In the genomic region with DNA sequence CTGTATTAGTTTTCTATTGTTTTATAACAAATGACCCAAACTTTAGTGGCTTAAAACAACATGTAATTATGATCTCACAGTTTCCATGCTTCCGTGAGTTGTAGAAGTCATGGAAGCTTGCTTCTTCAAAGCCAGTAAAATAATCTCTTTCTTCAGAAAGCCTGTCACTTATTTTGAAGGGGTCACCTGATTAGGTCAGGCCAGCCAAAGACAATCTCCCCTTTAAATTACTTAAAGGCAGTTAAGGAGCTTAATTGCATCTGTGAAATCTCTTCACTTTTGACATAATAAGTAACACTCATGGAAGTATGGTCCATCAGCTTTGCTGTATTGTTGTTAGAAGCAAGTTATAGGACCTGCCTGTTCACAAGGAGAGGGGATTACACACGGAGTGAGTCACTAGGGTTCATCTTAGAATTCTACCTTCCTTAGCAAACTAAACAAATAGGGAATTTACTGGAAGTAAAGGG, we compare ENCODE assay signal across 21 cellular contexts.
DNase-seq lines count a peak whose midpoint lies in the region; ATAC-seq, FAIRE-seq and TF ChIP-seq lines count a peak whose summit lies in the region.
"Had no signal": no experiment of that assay in that cellular context is flagged by ENCODE, and none has a peak within 500 bp of the region (broad histone marks: within the 10 kb centered on the region; RNA-seq: fewer than 3 reads in every experiment).

No MANE protein-coding gene starts in this region.

- H3K27ac ChIP-seq in K562 (ENCODE audit: extremely low read depth, low read depth, low read length), result no peak overlapping the region
- H3K27ac ChIP-seq in SK-N-SH (ENCODE audit: low read depth in 2 of 2, low read length in 1 of 2), result no peak overlapping the region
- H3K27ac ChIP-seq: A549, right lobe of liver had no signal

- POLR2A ChIA-PET in K562 (lab: Yijun Ruan, JAX) (no interaction called here), SK-N-SH (lab: Yijun Ruan, JAX) (no interaction called here)

- no peak for FAIRE-seq in K562 (lab: Jason Lieb, UNC)
- FAIRE-seq: A549, urothelium cell line had no signal

- TF ChIP-seq RAD21 in K562 (CRISPR knock-in tag; conservative IDR thresholded peaks at IDR 0.05 in 1 of 2, IDR thresholded peaks at IDR 0.05 in 1 of 2), result no peak
- no peak for TF ChIP-seq RAD21 in SK-N-SH (IDR thresholded peaks at IDR 0.05; ENCODE audit: low read length)

- CTCF ChIA-PET in K562 (lab: Yijun Ruan, JAX; ENCODE audit: low intra/inter-chr PET ratio) (no interaction called here), SK-N-SH (lab: Yijun Ruan, JAX) (interaction anchor here (0.7 to 1.5 kb wide), 2 partner anchors 13 to 79 kb away, joined by 3 to 6 read pairs; no protein-coding TSS in a partner anchor)

- in situ Hi-C loops in Caki2 (cut with HindIII; ENCODE audit: low pct_unique_long_range_greater_than_20kb, low sequenced_read_pairs) (no loop called here), K562 (cut with MboI) (no loop called here)

- H3F3A ChIP-seq in SK-N-SH (replicated peaks; ENCODE audit: insufficient read depth), result peaks cover 4% of the 10 kb centered on the region

- no peaks in the 10 kb centered on the region for H3K79me2 ChIP-seq in K562 (ENCODE audit: control insufficient read depth, insufficient read depth, low read length)
- no peaks in the 10 kb centered on the region for H3K79me2 ChIP-seq in SK-N-SH (ENCODE audit: insufficient read depth)

- H3K27me3 ChIP-seq in K562 (ENCODE audit: control insufficient read depth in 2 of 2, insufficient read depth in 2 of 2, low read length in 2 of 2) (no peaks in the 10 kb centered on the region), kidney epithelial cell (ENCODE audit: control insufficient read depth, insufficient read depth, low read length) (no peaks in the 10 kb centered on the region), SK-N-SH (ENCODE audit: insufficient read depth) (no peaks in the 10 kb centered on the region)
- H3K27me3 ChIP-seq: right lobe of liver had no signal

- H3K9me1 ChIP-seq in K562 (ENCODE audit: control insufficient read depth, insufficient read depth, low read length), result no peaks in the 10 kb centered on the region

- H3K4me1 ChIP-seq in K562 (replicated peaks in 1 of 2; ENCODE audit: control insufficient read depth in 2 of 2, insufficient read depth in 2 of 2, low read length in 2 of 2) (peaks cover 0 to 8% of the 10 kb centered on the region in 2 experiments; a peak in 2 of 5 replicates), SK-N-SH (ENCODE audit: control insufficient read depth in 1 of 2, insufficient read depth in 2 of 2, low read depth in 1 of 2, low read length in 1 of 2) (peaks cover 18 to 32% of the 10 kb centered on the region in 2 experiments; a peak in 3 of 4 replicates)
- H3K4me1 ChIP-seq: A549 had no signal

- H3K4me2 ChIP-seq in K562 (ENCODE audit: insufficient read depth, low read length) (no peak overlapping the region), SK-N-SH (no peak overlapping the region)
- H3K4me2 ChIP-seq: A549 had no signal

- intact Hi-C loops in K562 (cut with micrococcal nuclease), result no loop called here
- intact Hi-C loops in left colon (cut with DNase I, micrococcal nuclease), result no loop called here

- H4K20me1 ChIP-seq in K562 (replicated peaks; ENCODE audit: control insufficient read depth, insufficient read depth, low read length) (no peaks in the 10 kb centered on the region), SK-N-SH (ENCODE audit: insufficient read depth) (no peaks in the 10 kb centered on the region)

- no peak overlapping the region for H3K4me3 ChIP-seq in K562
- no peak overlapping the region for H3K4me3 ChIP-seq in kidney epithelial cell (ENCODE audit: low read depth, low read length)
- H3K4me3 ChIP-seq in SK-N-SH (ENCODE audit: low read depth in 2 of 2, low read length in 1 of 2), result no peak overlapping the region
- H3K4me3 ChIP-seq: A549, right lobe of liver had no signal

- no peak overlapping the region for H3K9ac ChIP-seq in K562 (ENCODE audit: insufficient read depth in 1 of 2, low read depth in 2 of 2, low read length in 2 of 2)
- no peak overlapping the region for H3K9ac ChIP-seq in SK-N-SH

- H3K36me3 ChIP-seq in K562 (ENCODE audit: control insufficient read depth, insufficient read depth, low read length) (no peaks in the 10 kb centered on the region), kidney epithelial cell (ENCODE audit: control insufficient read depth, insufficient read depth, low read length) (no peaks in the 10 kb centered on the region), SK-N-SH (replicated peaks in 1 of 2; ENCODE audit: control insufficient read depth in 1 of 2, insufficient read depth in 2 of 2, low read length in 1 of 2) (no peaks in the 10 kb centered on the region)
- H3K36me3 ChIP-seq: right lobe of liver had no signal

- H2AFZ ChIP-seq in K562 (ENCODE audit: low read depth, low read length), result no peak overlapping the region
- H2AFZ ChIP-seq in SK-N-SH (ENCODE audit: low read depth), result no peak overlapping the region

- TF ChIP-seq POLR2A in K562 (conservative IDR thresholded peaks at IDR 0.05), result no peak

- ATAC-seq in K562 (no peak), HG03175 (IDR thresholded peaks at IDR 0.05; ENCODE audit: unreplicated experiment) (no peak), left colon (no peak)
- ATAC-seq: A549, Panc1, right lobe of liver had no signal

- no TSS peak for BruUV-seq in K562 (replicated peaks; lab: Mats Ljungman, UMichigan)

- DNase-seq in Caki2 (ENCODE audit: low read depth) (peak; percentile 6), NCI-H2227 (lab: John Stamatoyannopoulos, UW; ENCODE audit: unreplicated experiment) (peak; percentile 42), K562 (ENCODE audit: extremely low read depth in 1 of 4, low spot score in 3 of 4) (no peak), kidney epithelial cell (ENCODE audit: low read depth) (peak; percentile 39), SK-N-SH (no peak), CD1c-positive myeloid dendritic cell (ENCODE audit: extremely low spot score) (no peak), left colon (no peak)
- DNase-seq: activated naive CD4-positive, alpha-beta T cell; C1 segment of cervical spinal cord; DMS79; H9; hippocampal formation; kidney; NCI-H1930; NCI-H524 treated with DMSO at 0.1 percent for 48 hours; nucleus accumbens; right lobe of liver had no signal

- WGBS in K562 (ENCODE audit: insufficient coverage, low coverage, missing lambda C conversion rate), result 29% methylated on average over 2 of the region's 2 CpGs
- 72% methylated on average over 2 of the region's 2 CpGs for WGBS in SK-N-SH (ENCODE audit: low lambda C conversion rate)

- no peak for TF ChIP-seq CTCF in K562 (IDR thresholded peaks at IDR 0.05 in 2 of 3, conservative IDR thresholded peaks at IDR 0.05 in 1 of 3; ENCODE audit: insufficient read depth in 2 of 3, low read depth in 1 of 3, low read length in 3 of 3)
- no peak for TF ChIP-seq CTCF in kidney epithelial cell (IDR thresholded peaks at IDR 0.05; ENCODE audit: insufficient read depth, low read length, poor library complexity, severe bottlenecking)
- no peak for TF ChIP-seq CTCF in SK-N-SH (IDR thresholded peaks at IDR 0.05)

- TF ChIP-seq EP300 in K562 (IDR thresholded peaks at IDR 0.05; ENCODE audit: low read length) (no peak), SK-N-SH (IDR thresholded peaks at IDR 0.05; ENCODE audit: borderline replicate concordance in 1 of 2, low read depth in 1 of 2, low read length in 1 of 2) (no peak)

- H3K9me2 ChIP-seq in SK-N-SH, result no peaks in the 10 kb centered on the region

- H3K9me3 ChIP-seq in K562 (replicated peaks; ENCODE audit: control insufficient read depth, insufficient read depth, low read depth, low read length), result no peaks in the 10 kb centered on the region
- H3K9me3 ChIP-seq in SK-N-SH, result no peaks in the 10 kb centered on the region
- H3K9me3 ChIP-seq: A549, right lobe of liver had no signal

TF ChIP-seq in K562, 482 proteins besides CTCF, POLR2A, EP300 and RAD21:
- TF ChIP-seq ZNF134 (CRISPR knock-in tag; conservative IDR thresholded peaks at IDR 0.05), result peak; percentile 72
- TF ChIP-seq SMARCC2 (IDR thresholded peaks at IDR 0.05; ENCODE audit: low read depth), result no peak
- TF ChIP-seq TAF1 (IDR thresholded peaks at IDR 0.05; ENCODE audit: control insufficient read depth, extremely low read depth, insufficient read depth, low read length, severe bottlenecking), result no peak

TF ChIP-seq in SK-N-SH, 30 proteins besides CTCF, POLR2A, EP300 and RAD21 (continues in another document):
- TF ChIP-seq TAF1 (IDR thresholded peaks at IDR 0.05; ENCODE audit: borderline replicate concordance, low read depth, low read length) (no peak), JUND (IDR thresholded peaks at IDR 0.05) (no peak), NFIC (IDR thresholded peaks at IDR 0.05; ENCODE audit: borderline replicate concordance) (no peak), ELF1 (IDR thresholded peaks at IDR 0.05) (no peak)
- TF ChIP-seq, protein P1, sequence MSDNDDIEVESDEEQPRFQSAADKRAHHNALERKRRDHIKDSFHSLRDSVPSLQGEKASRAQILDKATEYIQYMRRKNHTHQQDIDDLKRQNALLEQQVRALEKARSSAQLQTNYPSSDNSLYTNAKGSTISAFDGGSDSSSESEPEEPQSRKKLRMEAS (IDR thresholded peaks at IDR 0.05; ENCODE audit: low read depth), result no peak
- TF ChIP-seq, protein P2, sequence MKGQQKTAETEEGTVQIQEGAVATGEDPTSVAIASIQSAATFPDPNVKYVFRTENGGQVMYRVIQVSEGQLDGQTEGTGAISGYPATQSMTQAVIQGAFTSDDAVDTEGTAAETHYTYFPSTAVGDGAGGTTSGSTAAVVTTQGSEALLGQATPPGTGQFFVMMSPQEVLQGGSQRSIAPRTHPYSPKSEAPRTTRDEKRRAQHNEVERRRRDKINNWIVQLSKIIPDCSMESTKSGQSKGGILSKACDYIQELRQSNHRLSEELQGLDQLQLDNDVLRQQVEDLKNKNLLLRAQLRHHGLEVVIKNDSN (IDR thresholded peaks at IDR 0.05; ENCODE audit: borderline replicate concordance, low read depth), result no peak
- TF ChIP-seq, protein P3, sequence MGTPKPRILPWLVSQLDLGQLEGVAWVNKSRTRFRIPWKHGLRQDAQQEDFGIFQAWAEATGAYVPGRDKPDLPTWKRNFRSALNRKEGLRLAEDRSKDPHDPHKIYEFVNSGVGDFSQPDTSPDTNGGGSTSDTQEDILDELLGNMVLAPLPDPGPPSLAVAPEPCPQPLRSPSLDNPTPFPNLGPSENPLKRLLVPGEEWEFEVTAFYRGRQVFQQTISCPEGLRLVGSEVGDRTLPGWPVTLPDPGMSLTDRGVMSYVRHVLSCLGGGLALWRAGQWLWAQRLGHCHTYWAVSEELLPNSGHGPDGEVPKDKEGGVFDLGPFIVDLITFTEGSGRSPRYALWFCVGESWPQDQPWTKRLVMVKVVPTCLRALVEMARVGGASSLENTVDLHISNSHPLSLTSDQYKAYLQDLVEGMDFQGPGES (IDR thresholded peaks at IDR 0.05; ENCODE audit: low read depth, low read length), result no peak
- TF ChIP-seq, protein P4, sequence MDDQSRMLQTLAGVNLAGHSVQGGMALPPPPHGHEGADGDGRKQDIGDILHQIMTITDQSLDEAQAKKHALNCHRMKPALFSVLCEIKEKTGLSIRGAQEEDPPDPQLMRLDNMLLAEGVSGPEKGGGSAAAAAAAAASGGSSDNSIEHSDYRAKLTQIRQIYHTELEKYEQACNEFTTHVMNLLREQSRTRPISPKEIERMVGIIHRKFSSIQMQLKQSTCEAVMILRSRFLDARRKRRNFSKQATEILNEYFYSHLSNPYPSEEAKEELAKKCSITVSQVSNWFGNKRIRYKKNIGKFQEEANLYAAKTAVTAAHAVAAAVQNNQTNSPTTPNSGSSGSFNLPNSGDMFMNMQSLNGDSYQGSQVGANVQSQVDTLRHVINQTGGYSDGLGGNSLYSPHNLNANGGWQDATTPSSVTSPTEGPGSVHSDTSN (IDR thresholded peaks at IDR 0.05), result no peak

Comparison
In these comparisons a context has a peak if more than half of its experiments do, and no peak if none do; other contexts are left out.
1. DNase-seq: peak in Caki2 (single experiment), NCI-H2227 (single experiment) and kidney epithelial cell (single experiment); none in K562 (0 of 4), SK-N-SH (single experiment), CD1c-positive myeloid dendritic cell (single experiment) and left colon (0 of 2).